2 cellular contexts compared by ENCODE assay signal in genomic region chr11:76419896-76420295, GRCh38.
TF ChIP-seq lines count a peak whose summit lies in the region.

No MANE protein-coding gene starts in this region.

TF ChIP-seq in GM23338, 12 proteins besides CTCF, POLR2A, EP300 and RAD21:
- TF ChIP-seq, protein P1, sequence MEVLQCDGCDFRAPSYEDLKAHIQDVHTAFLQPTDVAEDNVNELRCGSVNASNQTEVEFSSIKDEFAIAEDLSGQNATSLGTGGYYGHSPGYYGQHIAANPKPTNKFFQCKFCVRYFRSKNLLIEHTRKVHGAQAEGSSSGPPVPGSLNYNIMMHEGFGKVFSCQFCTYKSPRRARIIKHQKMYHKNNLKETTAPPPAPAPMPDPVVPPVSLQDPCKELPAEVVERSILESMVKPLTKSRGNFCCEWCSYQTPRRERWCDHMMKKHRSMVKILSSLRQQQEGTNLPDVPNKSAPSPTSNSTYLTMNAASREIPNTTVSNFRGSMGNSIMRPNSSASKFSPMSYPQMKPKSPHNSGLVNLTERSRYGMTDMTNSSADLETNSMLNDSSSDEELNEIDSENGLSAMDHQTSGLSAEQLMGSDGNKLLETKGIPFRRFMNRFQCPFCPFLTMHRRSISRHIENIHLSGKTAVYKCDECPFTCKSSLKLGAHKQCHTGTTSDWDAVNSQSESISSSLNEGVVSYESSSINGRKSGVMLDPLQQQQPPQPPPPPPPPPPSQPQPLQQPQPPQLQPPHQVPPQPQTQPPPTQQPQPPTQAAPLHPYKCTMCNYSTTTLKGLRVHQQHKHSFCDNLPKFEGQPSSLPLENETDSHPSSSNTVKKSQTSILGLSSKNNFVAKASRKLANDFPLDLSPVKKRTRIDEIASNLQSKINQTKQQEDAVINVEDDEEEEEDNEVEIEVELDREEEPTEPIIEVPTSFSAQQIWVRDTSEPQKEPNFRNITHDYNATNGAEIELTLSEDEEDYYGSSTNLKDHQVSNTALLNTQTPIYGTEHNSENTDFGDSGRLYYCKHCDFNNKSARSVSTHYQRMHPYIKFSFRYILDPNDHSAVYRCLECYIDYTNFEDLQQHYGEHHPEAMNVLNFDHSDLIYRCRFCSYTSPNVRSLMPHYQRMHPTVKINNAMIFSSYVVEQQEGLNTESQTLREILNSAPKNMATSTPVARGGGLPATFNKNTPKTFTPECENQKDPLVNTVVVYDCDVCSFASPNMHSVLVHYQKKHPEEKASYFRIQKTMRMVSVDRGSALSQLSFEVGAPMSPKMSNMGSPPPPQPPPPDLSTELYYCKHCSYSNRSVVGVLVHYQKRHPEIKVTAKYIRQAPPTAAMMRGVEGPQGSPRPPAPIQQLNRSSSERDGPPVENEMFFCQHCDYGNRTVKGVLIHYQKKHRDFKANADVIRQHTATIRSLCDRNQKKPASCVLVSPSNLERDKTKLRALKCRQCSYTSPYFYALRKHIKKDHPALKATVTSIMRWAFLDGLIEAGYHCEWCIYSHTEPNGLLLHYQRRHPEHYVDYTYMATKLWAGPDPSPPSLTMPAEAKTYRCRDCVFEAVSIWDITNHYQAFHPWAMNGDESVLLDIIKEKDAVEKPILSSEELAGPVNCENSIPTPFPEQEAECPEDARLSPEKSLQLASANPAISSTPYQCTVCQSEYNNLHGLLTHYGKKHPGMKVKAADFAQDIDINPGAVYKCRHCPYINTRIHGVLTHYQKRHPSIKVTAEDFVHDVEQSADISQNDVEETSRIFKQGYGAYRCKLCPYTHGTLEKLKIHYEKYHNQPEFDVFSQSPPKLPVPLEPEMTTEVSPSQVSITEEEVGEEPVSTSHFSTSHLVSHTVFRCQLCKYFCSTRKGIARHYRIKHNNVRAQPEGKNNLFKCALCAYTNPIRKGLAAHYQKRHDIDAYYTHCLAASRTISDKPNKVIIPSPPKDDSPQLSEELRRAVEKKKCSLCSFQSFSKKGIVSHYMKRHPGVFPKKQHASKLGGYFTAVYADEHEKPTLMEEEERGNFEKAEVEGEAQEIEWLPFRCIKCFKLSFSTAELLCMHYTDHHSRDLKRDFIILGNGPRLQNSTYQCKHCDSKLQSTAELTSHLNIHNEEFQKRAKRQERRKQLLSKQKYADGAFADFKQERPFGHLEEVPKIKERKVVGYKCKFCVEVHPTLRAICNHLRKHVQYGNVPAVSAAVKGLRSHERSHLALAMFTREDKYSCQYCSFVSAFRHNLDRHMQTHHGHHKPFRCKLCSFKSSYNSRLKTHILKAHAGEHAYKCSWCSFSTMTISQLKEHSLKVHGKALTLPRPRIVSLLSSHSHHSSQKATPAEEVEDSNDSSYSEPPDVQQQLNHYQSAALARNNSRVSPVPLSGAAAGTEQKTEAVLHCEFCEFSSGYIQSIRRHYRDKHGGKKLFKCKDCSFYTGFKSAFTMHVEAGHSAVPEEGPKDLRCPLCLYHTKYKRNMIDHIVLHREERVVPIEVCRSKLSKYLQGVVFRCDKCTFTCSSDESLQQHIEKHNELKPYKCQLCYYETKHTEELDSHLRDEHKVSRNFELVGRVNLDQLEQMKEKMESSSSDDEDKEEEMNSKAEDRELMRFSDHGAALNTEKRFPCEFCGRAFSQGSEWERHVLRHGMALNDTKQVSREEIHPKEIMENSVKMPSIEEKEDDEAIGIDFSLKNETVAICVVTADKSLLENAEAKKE (CRISPR knock-in tag; IDR thresholded peaks at IDR 0.05) = no peak
- TF ChIP-seq NANOG (IDR thresholded peaks at IDR 0.05; ENCODE audit: borderline replicate concordance) (no peak), REST (IDR thresholded peaks at IDR 0.05; ENCODE audit: unreplicated experiment) (no peak), ZNF331 (CRISPR knock-in tag; IDR thresholded peaks at IDR 0.05; ENCODE audit: low read depth) (no peak), EZH2 (IDR thresholded peaks at IDR 0.05; ENCODE audit: low read depth, unreplicated experiment) (no peak), EZH2phosphoT487 (IDR thresholded peaks at IDR 0.05; ENCODE audit: unreplicated experiment) (no peak), POLR2AphosphoS5 (IDR thresholded peaks at IDR 0.05; ENCODE audit: low read depth) (no peak), CREB1 (CRISPR knock-in tag; IDR thresholded peaks at IDR 0.05; ENCODE audit: low read depth) (no peak), STAT1 (IDR thresholded peaks at IDR 0.05; ENCODE audit: unreplicated experiment) (no peak), ZNF114 (CRISPR knock-in tag; IDR thresholded peaks at IDR 0.05) (no peak), JUNB (IDR thresholded peaks at IDR 0.05; ENCODE audit: unreplicated experiment) (no peak)
- TF ChIP-seq, protein P2, sequence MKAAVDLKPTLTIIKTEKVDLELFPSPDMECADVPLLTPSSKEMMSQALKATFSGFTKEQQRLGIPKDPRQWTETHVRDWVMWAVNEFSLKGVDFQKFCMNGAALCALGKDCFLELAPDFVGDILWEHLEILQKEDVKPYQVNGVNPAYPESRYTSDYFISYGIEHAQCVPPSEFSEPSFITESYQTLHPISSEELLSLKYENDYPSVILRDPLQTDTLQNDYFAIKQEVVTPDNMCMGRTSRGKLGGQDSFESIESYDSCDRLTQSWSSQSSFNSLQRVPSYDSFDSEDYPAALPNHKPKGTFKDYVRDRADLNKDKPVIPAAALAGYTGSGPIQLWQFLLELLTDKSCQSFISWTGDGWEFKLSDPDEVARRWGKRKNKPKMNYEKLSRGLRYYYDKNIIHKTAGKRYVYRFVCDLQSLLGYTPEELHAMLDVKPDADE (IDR thresholded peaks at IDR 0.05) = no peak
TF ChIP-seq in GM23338: peak in this region for 0.

TF ChIP-seq in HepG2, 621 proteins besides CTCF, POLR2A, EP300 and RAD21:
- TF ChIP-seq U2AF1 (optimal IDR thresholded peaks at IDR 0.05; ENCODE audit: low read depth, low read length) = no peak
- peak; percentile 53 for TF ChIP-seq STAG1 (CRISPR knock-in tag; IDR thresholded peaks at IDR 0.05)
- no peak for TF ChIP-seq MXD3 (CRISPR knock-in tag; IDR thresholded peaks at IDR 0.05)
- no peak for TF ChIP-seq ZBTB8A (CRISPR knock-in tag; IDR thresholded peaks at IDR 0.05; ENCODE audit: borderline replicate concordance, low read depth)
- TF ChIP-seq SMC3 (IDR thresholded peaks at IDR 0.05; ENCODE audit: low read length) = peak; percentile 51; the same call in 1 of the 2 replicates
- no peak for TF ChIP-seq ZBTB21 (CRISPR knock-in tag; IDR thresholded peaks at IDR 0.05)
- TF ChIP-seq ZFP36 (IDR thresholded peaks at IDR 0.05; ENCODE audit: borderline replicate concordance, low read depth, low read length, partially characterized antibody) = no peak
